Comparison of ENCODE assay signal across 7 cellular contexts in genomic region chr10:103666109-103666508, GRCh38.
DNase-seq lines count a peak whose midpoint lies in the region; ATAC-seq, FAIRE-seq and TF ChIP-seq lines count a peak whose summit lies in the region.

No MANE protein-coding gene starts in this region.

- TF ChIP-seq CTCF in D721Med (IDR thresholded peaks at IDR 0.05; ENCODE audit: insufficient read depth, missing control alignments) (peak; percentile 8), HFF-Myc (IDR thresholded peaks at IDR 0.05; ENCODE audit: low read depth, low read length, missing control alignments) (peak; percentile 67), brain microvascular endothelial cell (IDR thresholded peaks at IDR 0.05; ENCODE audit: low read depth, low read length, missing control alignments) (peak; percentile 78), nephron progenitor cell (IDR thresholded peaks at IDR 0.05) (peak; percentile 12)

- H3K27ac ChIP-seq in brain microvascular endothelial cell, result no peak overlapping the region

- H3K36me3 Mint-ChIP-seq in nephron progenitor cell (ENCODE audit: low read depth), result no peaks in the 10 kb centered on the region

- DNase-seq in D721Med (ENCODE audit: insufficient read length, low spot score) (no peak), HFF-Myc (ENCODE audit: extremely low read depth, low read depth) (no peak), brain microvascular endothelial cell (peak; percentile 49), nephron progenitor cell (no peak), T-helper 1 cell (no peak), SW 1271 (lab: John Stamatoyannopoulos, UW) (no peak)

- no peaks in the 10 kb centered on the region for H3K36me3 ChIP-seq in brain microvascular endothelial cell (replicated peaks)

- in situ Hi-C loops in brain microvascular endothelial cell (cut with HindIII; ENCODE audit: low pct_ligation_motif_present, low sequenced_read_pairs), result no loop called here

- ATAC-seq in HG03520 (IDR thresholded peaks at IDR 0.05; ENCODE audit: unreplicated experiment), result no peak

- no peak overlapping the region for H3K4me3 ChIP-seq in HFF-Myc (replicated peaks; ENCODE audit: low read depth, low read length)
- H3K4me3 ChIP-seq in brain microvascular endothelial cell (ENCODE audit: low read depth, low read length), result no peak overlapping the region

- peaks cover 51% of the 10 kb centered on the region for H3K4me1 Mint-ChIP-seq in nephron progenitor cell

- no peak overlapping the region for H3K4me3 Mint-ChIP-seq in nephron progenitor cell

- H3K9me3 Mint-ChIP-seq in nephron progenitor cell, result no peaks in the 10 kb centered on the region

- no peak overlapping the region for H3K27ac Mint-ChIP-seq in nephron progenitor cell

- no peak for FAIRE-seq in D721Med (lab: Jason Lieb, UNC)

- no peaks in the 10 kb centered on the region for H3K27me3 Mint-ChIP-seq in nephron progenitor cell (ENCODE audit: low read depth, poor library complexity)

- no peaks in the 10 kb centered on the region for H3K27me3 ChIP-seq in brain microvascular endothelial cell (replicated peaks)

Comparison
In these comparisons a context has a peak if more than half of its experiments do, and no peak if none do; other contexts are left out.
1. CTCF ChIP-seq: peak in every context shown above with its lines; median percentile 78 in brain microvascular endothelial cell; 67 in HFF-Myc; 12 in nephron progenitor cell; 8 in D721Med.